ENCODE assay signal across 1 cellular context in genomic region chr11:133808393-133809140, GRCh38.
TF ChIP-seq lines count a peak whose summit lies in the region.

No MANE protein-coding gene starts in this region.

TF ChIP-seq in H1, 55 proteins besides CTCF, POLR2A, EP300 and RAD21 (continued from another document):
- no peak for TF ChIP-seq MAFK (IDR thresholded peaks at IDR 0.05; ENCODE audit: low read depth, low read length)
